In genomic region chr2:108937367-108938017, GRCh38 we compare ENCODE assay signal across 1 cellular context.
TF ChIP-seq lines count a peak whose summit lies in the region.

No MANE protein-coding gene starts in this region.

TF ChIP-seq in GM12878, 131 proteins besides CTCF, POLR2A, EP300 and RAD21 (continued from another document):
- TF ChIP-seq BCLAF1 (IDR thresholded peaks at IDR 0.05) (no peak), BCL3 (IDR thresholded peaks at IDR 0.05; ENCODE audit: borderline replicate concordance, insufficient read depth, low read depth, low read length, poor library complexity, severe bottlenecking) (peak; percentile 60), PRDM15 (CRISPR knock-in tag; IDR thresholded peaks at IDR 0.05) (no peak), LARP7 (IDR thresholded peaks at IDR 0.05) (no peak), FOS (IDR thresholded peaks at IDR 0.05; ENCODE audit: borderline replicate concordance, extremely low read depth, insufficient read length) (no peak), IKZF1 (conservative IDR thresholded peaks at IDR 0.05) (no peak)
TF ChIP-seq in GM12878: peak in this region for 1.
